Comparison of ENCODE assay signal across 8 cellular contexts in the genomic region with DNA sequence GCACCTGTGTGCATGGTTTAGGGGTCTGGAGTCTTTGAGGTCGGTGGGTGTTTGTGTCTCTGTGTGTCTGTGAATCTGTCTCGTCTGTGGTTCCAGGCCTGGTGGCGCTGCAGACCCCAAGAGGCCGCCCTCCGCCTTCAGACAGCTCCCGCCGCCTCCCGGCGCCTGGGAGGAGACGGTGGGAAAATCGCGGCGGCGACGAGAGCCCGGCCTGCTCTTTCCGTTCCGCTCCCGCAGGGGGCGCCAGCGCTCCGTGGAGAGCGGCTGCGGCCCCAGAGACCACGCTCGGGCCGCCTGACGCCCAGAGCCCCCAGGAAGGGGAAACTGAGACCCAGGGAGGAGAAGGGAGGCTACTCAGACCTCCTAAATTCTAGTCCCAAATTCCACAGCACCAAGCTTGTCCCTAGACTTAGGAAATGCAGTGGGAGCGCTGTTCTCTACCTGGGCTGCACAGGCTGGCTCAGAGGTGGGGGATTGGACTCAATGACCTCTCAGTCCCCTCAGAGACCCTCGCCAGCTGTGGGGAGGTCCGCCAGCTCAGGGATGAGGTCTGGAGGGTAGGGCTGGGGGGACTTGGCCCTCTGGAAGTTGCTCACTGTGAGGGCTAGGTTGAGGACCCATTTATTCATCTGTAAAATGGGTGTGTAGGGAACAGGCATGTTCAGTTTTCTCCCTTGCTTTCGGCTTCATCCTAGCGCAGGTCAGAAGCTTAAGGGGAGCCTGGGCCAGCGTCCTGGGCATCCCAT. TPM values are rescaled to one million over a fixed set of nuclear protein-coding genes. Genes with fewer than 3 reads are reported as not detected.
DNase-seq lines count a peak whose midpoint lies in the region; ATAC-seq and TF ChIP-seq lines count a peak whose summit lies in the region.

No MANE protein-coding gene starts in this region.

- H3K27ac ChIP-seq in HCT116 (ENCODE audit: low read depth, low read length) = no peak overlapping the region
- no peak overlapping the region for H3K27ac ChIP-seq in PC-9
- H3K27ac ChIP-seq in right cardiac atrium (ENCODE audit: low read length) = no peak overlapping the region

- H3K36me3 Mint-ChIP-seq in CD14-positive monocyte = no peaks in the 10 kb centered on the region
- H3K36me3 Mint-ChIP-seq in activated naive CD4-positive, alpha-beta T cell treated with anti-CD3 and anti-CD28 coated beads, Interleukin-2, amount 50 U/mL, for 72 hours = no peaks in the 10 kb centered on the region

- H3K27ac Mint-ChIP-seq in CD14-positive monocyte = no peak overlapping the region
- H3K27ac Mint-ChIP-seq in activated naive CD4-positive, alpha-beta T cell treated with anti-CD3 and anti-CD28 coated beads, Interleukin-2, amount 50 U/mL, for 72 hours = no peak overlapping the region

- no TSS peak for BruUV-seq in HCT116 (replicated peaks; lab: Mats Ljungman, UMichigan)
- BruUV-seq in PC-9 (replicated peaks; lab: Mats Ljungman, UMichigan) = no TSS peak

- H3K9me2 ChIP-seq in HCT116 (ENCODE audit: insufficient read depth) (no peaks in the 10 kb centered on the region), PC-9 (ENCODE audit: insufficient read depth) (no peaks in the 10 kb centered on the region)

- intact Hi-C loops in CD14-positive monocyte (cut with micrococcal nuclease) (loop anchor here (5.0 to 10.0 kb wide), 3 partner anchors 428 to 658 kb away; no protein-coding TSS in a partner anchor), HCT116 (cut with micrococcal nuclease) (loop anchor here (1.0 to 10.0 kb wide), 4 partner anchors 428 to 843 kb away; a partner anchor contains a TSS), PC-9 (cut with micrococcal nuclease; ENCODE audit: unreplicated experiment) (loop anchor here (2.0 to 10.0 kb wide), 7 partner anchors 340 to 843 kb away; a partner anchor contains a TSS), right cardiac atrium (cut with DNase I) (loop anchor here in 2 of 4 donors (10.0 kb wide), 3 partner anchors 430 to 760 kb away; no protein-coding TSS in a partner anchor)

- H3K9ac ChIP-seq in HCT116 (ENCODE audit: low read length) (no peak overlapping the region), skeletal muscle satellite cell (ENCODE audit: low read depth, low read length) (no peak overlapping the region)

- H4K20me1 ChIP-seq in HCT116 (ENCODE audit: insufficient read depth) (no peaks in the 10 kb centered on the region), PC-9 (ENCODE audit: insufficient read depth) (peaks cover 4% of the 10 kb centered on the region; the same call in 1 of the 2 replicates)

- RAD21 ChIA-PET in HCT116 (lab: Charles Lee; ENCODE audit: low non-redundant PET in 1 of 2, low total read pairs in 2 of 2, uncharacterized antibody in 2 of 2, unreplicated experiment in 2 of 2) = interaction anchor here (0.5 to 0.9 kb wide), 3 partner anchors 257 to 657 kb away, joined by 3 to 4 read pairs (median 3); no protein-coding TSS in a partner anchor

- H3K36me3 ChIP-seq in HCT116 (ENCODE audit: control insufficient read depth in 1 of 2, insufficient read depth in 2 of 2, low read length in 2 of 2) = no peaks in the 10 kb centered on the region
- H3K36me3 ChIP-seq in PC-9 (ENCODE audit: low read depth) = no peaks in the 10 kb centered on the region
- no peaks in the 10 kb centered on the region for H3K36me3 ChIP-seq in skeletal muscle satellite cell (ENCODE audit: insufficient read depth, low read length)

- H2AFZ ChIP-seq in HCT116 (ENCODE audit: low read depth, low read length, poor library complexity, severe bottlenecking) = peak overlapping the region; percentile 66
- no peak overlapping the region for H2AFZ ChIP-seq in PC-9

- peak; percentile 96 for TF ChIP-seq RAD21 in HCT116 (IDR thresholded peaks at IDR 0.05; ENCODE audit: low read depth)

- peak; percentile 89 for ATAC-seq in HCT116
- peak; percentile 47 to 71 for ATAC-seq in activated naive CD4-positive, alpha-beta T cell treated with anti-CD3 and anti-CD28 coated beads, Interleukin-2, amount 50 U/mL, for 72 hours
- ATAC-seq in right cardiac atrium = peak; percentile 47 to 79
- no peak for ATAC-seq in HG03520 (IDR thresholded peaks at IDR 0.05; ENCODE audit: unreplicated experiment)

- TF ChIP-seq POLR2A in HCT116 (IDR thresholded peaks at IDR 0.05; ENCODE audit: borderline replicate concordance, extremely low read depth, insufficient read depth, insufficient read length) = no peak

- peak overlapping the region in 1 of 2 donors; percentile 68 for H3K4me3 Mint-ChIP-seq in CD14-positive monocyte

- 10% methylated on average over 34 of the region's 34 CpGs for WGBS in right cardiac atrium

- DNase-seq in CD14-positive monocyte (ENCODE audit: low spot score) = no peak
- no peak for DNase-seq in HCT116 (ENCODE audit: low read depth, low spot score)
- DNase-seq in PC-9 = peak in 1 of 2 experiments; percentile 61
- DNase-seq in activated naive CD4-positive, alpha-beta T cell treated with anti-CD3 and anti-CD28 coated beads, Interleukin-2, amount 50 U/mL, for 72 hours (ENCODE audit: low spot score in 2 of 2) = peak in 1 of 2 donors; percentile 71
- peak; percentile 18 to 75 (median 73) for DNase-seq in right cardiac atrium
- DNase-seq in putamen (ENCODE audit: low spot score) = no peak

- peaks cover 4 to 9% of the 10 kb centered on the region in 2 experiments; a peak in 1 of 4 replicates for H3K4me1 ChIP-seq in HCT116 (ENCODE audit: control insufficient read depth in 1 of 2, insufficient read depth in 2 of 2, low read length in 2 of 2)
- H3K4me1 ChIP-seq in PC-9 (replicated peaks; ENCODE audit: insufficient read depth) = no peaks in the 10 kb centered on the region
- H3K4me1 ChIP-seq in right cardiac atrium (ENCODE audit: control insufficient read depth, insufficient read depth, low read length) = no peaks in the 10 kb centered on the region
- H3K4me1 ChIP-seq in skeletal muscle satellite cell (ENCODE audit: control insufficient read depth, insufficient read depth, low read length) = peaks cover 18% of the 10 kb centered on the region

- H3K9me3 ChIP-seq in HCT116 (ENCODE audit: control insufficient read depth in 1 of 2, insufficient read depth in 1 of 2, low read depth in 1 of 2, low read length in 2 of 2) (no peaks in the 10 kb centered on the region), PC-9 (ENCODE audit: insufficient read depth, low read depth) (no peaks in the 10 kb centered on the region), right cardiac atrium (ENCODE audit: control insufficient read depth, low read length) (no peaks in the 10 kb centered on the region), skeletal muscle satellite cell (replicated peaks; ENCODE audit: low read length) (no peaks in the 10 kb centered on the region)

- H3K27me3 ChIP-seq in HCT116 (ENCODE audit: insufficient read depth, low read length) = peaks cover 31% of the 10 kb centered on the region
- H3K27me3 ChIP-seq in PC-9 (ENCODE audit: insufficient read depth, low read depth) = peaks cover 49% of the 10 kb centered on the region
- H3K27me3 ChIP-seq in right cardiac atrium (ENCODE audit: control insufficient read depth, insufficient read depth) = no peaks in the 10 kb centered on the region
- H3K27me3 ChIP-seq in skeletal muscle satellite cell (ENCODE audit: control insufficient read depth, insufficient read depth, low read length) = peaks cover 38% of the 10 kb centered on the region

- H3K4me1 Mint-ChIP-seq in CD14-positive monocyte = peaks cover 6% of the 10 kb centered on the region

- TF ChIP-seq CTCF in CD14-positive monocyte (IDR thresholded peaks at IDR 0.05) (peak; percentile 93), HCT116 (IDR thresholded peaks at IDR 0.05 in 2 of 3, conservative IDR thresholded peaks at IDR 0.05 in 1 of 3; ENCODE audit: borderline replicate concordance in 1 of 3, insufficient read depth in 1 of 3, low read depth in 2 of 3, low read length in 2 of 3) (peak; percentile 82 to 94 (median 86)), PC-9 (conservative IDR thresholded peaks at IDR 0.05) (peak; percentile 95)

- H3K4me3 ChIP-seq in HCT116 (replicated peaks in 1 of 2; ENCODE audit: low read depth in 1 of 2, low read length in 2 of 2) (no peak overlapping the region), PC-9 (no peak overlapping the region), right cardiac atrium (ENCODE audit: low read length) (no peak overlapping the region), skeletal muscle satellite cell (ENCODE audit: low read length) (peak overlapping the region; percentile 40)

- H3K79me2 ChIP-seq in HCT116 (ENCODE audit: insufficient read depth, low read length) (no peaks in the 10 kb centered on the region), PC-9 (ENCODE audit: low read depth) (no peaks in the 10 kb centered on the region)

- CTCF ChIA-PET in HCT116 (lab: Charles Lee) = interaction anchor here (0.6 to 1.9 kb wide), 16 partner anchors 8 to 844 kb away, joined by 3 to 14 read pairs (median 4); no protein-coding TSS in a partner anchor
- CTCF ChIA-PET in PC-9 (lab: Charles Lee) = interaction anchor here (0.6 to 1.4 kb wide), 7 partner anchors 428 to 657 kb away, joined by 3 to 11 read pairs (median 5); no protein-coding TSS in a partner anchor

- H3K9me3 Mint-ChIP-seq in CD14-positive monocyte = peaks cover 0 to 3% (median 0%) of the 10 kb centered on the region in 7 donors
- no peaks in the 10 kb centered on the region for H3K9me3 Mint-ChIP-seq in activated naive CD4-positive, alpha-beta T cell treated with anti-CD3 and anti-CD28 coated beads, Interleukin-2, amount 50 U/mL, for 72 hours

- POLR2A ChIA-PET in HCT116 (lab: Charles Lee) = no interaction called here
- POLR2A ChIA-PET in PC-9 (lab: Charles Lee; ENCODE audit: unreplicated experiment) = no interaction called here

- H3F3A ChIP-seq in PC-9 (ENCODE audit: insufficient read depth, low read depth) = no peaks in the 10 kb centered on the region

- H3K4me2 ChIP-seq in HCT116 (ENCODE audit: low read length) = peak overlapping the region; percentile 53
- H3K4me2 ChIP-seq in PC-9 = peak overlapping the region; percentile 68
- peak overlapping the region; percentile 55 for H3K4me2 ChIP-seq in skeletal muscle satellite cell (ENCODE audit: low read length)

- H3K27me3 Mint-ChIP-seq in CD14-positive monocyte (ENCODE audit: low read depth in 3 of 3) = peaks cover 40 to 71% (median 41%) of the 10 kb centered on the region in 3 donors

RNA-seq across cellular contexts. Expression of a gene that starts 36.9 kb away (rescaled TPM):
- polyA plus RNA-seq in CD14-positive monocyte = 10 to 100 TPM; 53.3 to 54.5 TPM
- total RNA-seq in HCT116 (2021; ENCODE audit: unreplicated experiment) = 27.5 TPM
- 22.4 and 24.1 TPM in 2 replicates for polyA plus RNA-seq in HCT116 (2012)
- total RNA-seq in PC-9 (2021) = 99.9 and 109 TPM in 2 replicates
- total RNA-seq in activated naive CD4-positive, alpha-beta T cell treated with anti-CD3 and anti-CD28 coated beads, Interleukin-2, amount 50 U/mL, for 72 hours = 10 to 100 TPM; 21.0 to 36.2 TPM
- total RNA-seq in right cardiac atrium = 100 to 1,000 TPM in 1 of 4 donors, 10 to 100 TPM in 3; 87.4 to 103 (median 93.3) TPM
- polyA plus RNA-seq in right cardiac atrium = 97.9 TPM
- total RNA-seq in skeletal muscle satellite cell (2012; rRNA removed) = 32.2 and 48.5 TPM in 2 replicates

RNA-seq across cellular contexts. Expression of a gene that starts 43.5 kb away (rescaled TPM):
- not detected for polyA plus RNA-seq in CD14-positive monocyte
- not detected for total RNA-seq in HCT116 (2021; ENCODE audit: unreplicated experiment)
- 0.35 and 0.76 TPM in 2 replicates for polyA plus RNA-seq in HCT116 (2012)
- total RNA-seq in PC-9 (2021) = not detected in 2 replicates
- total RNA-seq in activated naive CD4-positive, alpha-beta T cell treated with anti-CD3 and anti-CD28 coated beads, Interleukin-2, amount 50 U/mL, for 72 hours = 1 to 10 TPM in 1 of 2 donors, under 1 TPM in 1; 0.93 to 2.1 TPM
- total RNA-seq in right cardiac atrium = 1 to 10 TPM in 1 of 4 donors, under 1 TPM in 2, not detected in 1; 0.60 to 1.1 (median 0.82) TPM
- polyA plus RNA-seq in right cardiac atrium = 1.2 TPM
- total RNA-seq in skeletal muscle satellite cell (2012; rRNA removed) = under 0.01 TPM in 1 of 2 replicates, not detected in the other

Comparison
In these comparisons a context has a peak if more than half of its experiments do, and no peak if none do; other contexts are left out.
1. DNase-seq: peak in right cardiac atrium (3 of 3); none in CD14-positive monocyte (single experiment), HCT116 (single experiment) and putamen (single experiment).
2. Peak in every context shown above with its lines, with median percentiles within 50 percentile points of each other: CTCF ChIP-seq and H3K4me2 ChIP-seq.